Comparison of ENCODE assay signal across 5 cellular contexts in the genomic region with DNA sequence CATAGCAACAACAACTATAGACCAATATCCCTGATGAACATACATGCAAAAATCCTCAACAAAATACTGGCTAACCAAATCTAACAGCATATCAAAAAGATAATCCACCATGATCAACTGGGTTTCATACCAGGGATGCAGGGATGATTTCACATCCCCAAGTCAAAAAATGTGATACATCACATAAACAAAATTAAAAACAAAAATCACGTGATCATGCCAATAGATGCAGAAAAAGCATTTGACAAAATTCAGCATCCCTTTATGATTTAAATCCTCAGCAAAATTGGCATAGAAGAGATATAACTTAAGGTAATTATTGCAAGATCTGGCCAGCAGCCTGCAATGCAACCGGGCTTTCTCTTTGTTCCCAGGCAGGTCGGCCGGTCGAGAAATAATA.
A peak's percentile ranks its signal among the peaks of the same experiment; 100 is the strongest.
DNase-seq lines count a peak whose midpoint lies in the region; ATAC-seq, FAIRE-seq and TF ChIP-seq lines count a peak whose summit lies in the region.
"Not testable (repeated sequence)": the region's sequence is repeated elsewhere in the genome, so short reads cannot be mapped to it uniquely, and the experiment has no call there.

No MANE protein-coding gene starts in this region.

- not testable (repeated sequence) for H2AFZ ChIP-seq in K562 (ENCODE audit: low read depth, low read length); HepG2 (ENCODE audit: low read length); osteoblast (ENCODE audit: low read length)

- H3K9me1 ChIP-seq in K562 (ENCODE audit: control insufficient read depth, insufficient read depth, low read length) = not testable (repeated sequence)

- TF ChIP-seq RAD21 in K562 (CRISPR knock-in tag; conservative IDR thresholded peaks at IDR 0.05 in 1 of 2, IDR thresholded peaks at IDR 0.05 in 1 of 2); HepG2 (CRISPR knock-in tag; IDR thresholded peaks at IDR 0.05): not testable (repeated sequence)

- DNase-seq in K562 (ENCODE audit: extremely low read depth in 1 of 4, low spot score in 3 of 4); epithelial cell of prostate (ENCODE audit: low read depth, low spot score); HepG2 (ENCODE audit: low spot score): not testable (repeated sequence)
- DNase-seq in osteoblast (ENCODE audit: insufficient read length, low spot score, missing footprints) = peak; percentile 1

- POLR2A ChIA-PET in K562 (lab: Yijun Ruan, JAX); HepG2 (lab: Yijun Ruan, JAX): not testable (repeated sequence)

- WGBS in K562 (ENCODE audit: insufficient coverage, low coverage, missing lambda C conversion rate) = 37% methylated on average over 5 of the region's 5 CpGs
- 49% methylated on average over 5 of the region's 5 CpGs for WGBS in HepG2 (ENCODE audit: low lambda C conversion rate)

- not testable (repeated sequence) for TF ChIP-seq EP300 in K562 (IDR thresholded peaks at IDR 0.05; ENCODE audit: low read length); HepG2 (IDR thresholded peaks at IDR 0.05; ENCODE audit: low read depth in 2 of 2, low read length in 2 of 2); HepG2 (CRISPR knock-in tag; IDR thresholded peaks at IDR 0.05; ENCODE audit: borderline replicate concordance)

- not testable (repeated sequence) for H3K4me1 ChIP-seq in K562 (replicated peaks in 1 of 2; ENCODE audit: control insufficient read depth in 2 of 2, insufficient read depth in 2 of 2, low read length in 2 of 2); HepG2 (ENCODE audit: insufficient read depth, low read length); osteoblast (ENCODE audit: insufficient read depth, low read length)

- not testable (repeated sequence) for H4K20me1 ChIP-seq in K562 (replicated peaks; ENCODE audit: control insufficient read depth, insufficient read depth, low read length); HepG2 (ENCODE audit: insufficient read depth, low read length); osteoblast (ENCODE audit: insufficient read depth, low read length)

- not testable (repeated sequence) for TF ChIP-seq POLR2A in K562 (conservative IDR thresholded peaks at IDR 0.05); HepG2 (IDR thresholded peaks at IDR 0.05; ENCODE audit: insufficient read depth in 1 of 2, low read depth in 2 of 2, low read length in 2 of 2)

- H3K36me3 ChIP-seq in K562 (ENCODE audit: control insufficient read depth, insufficient read depth, low read length); HepG2 (replicated peaks in 1 of 2; ENCODE audit: control insufficient read depth in 1 of 2, insufficient read depth in 2 of 2, low read length in 2 of 2); osteoblast (ENCODE audit: insufficient read depth, low read length): not testable (repeated sequence)

- in situ Hi-C loops in K562 (cut with MboI); HepG2 (cut with HindIII; ENCODE audit: extremely low pct_ligation_motif_present, low pct_unique_long_range_greater_than_20kb): not testable (repeated sequence)

- H3K4me3 ChIP-seq in K562; HepG2 (replicated peaks in 1 of 3; ENCODE audit: insufficient read depth in 1 of 3, low read depth in 2 of 3, low read length in 3 of 3); osteoblast (ENCODE audit: insufficient read depth, low read length): not testable (repeated sequence)

- H3K27ac ChIP-seq in C4-2B (0 out of 2 replicates have a peak overlapping the region, but pooled peaks have one; percentile 40), epithelial cell of prostate (peak overlapping the region; percentile 15)
- not testable (repeated sequence) for H3K27ac ChIP-seq in K562 (ENCODE audit: extremely low read depth, low read depth, low read length); HepG2 (ENCODE audit: extremely low read length, insufficient read depth, low read length); osteoblast (ENCODE audit: low read depth, low read length)

- not testable (repeated sequence) for FAIRE-seq in K562 (lab: Jason Lieb, UNC); HepG2 (lab: Jason Lieb, UNC)

- CTCF ChIA-PET in K562 (lab: Yijun Ruan, JAX; ENCODE audit: low intra/inter-chr PET ratio); HepG2 (lab: Yijun Ruan, JAX; ENCODE audit: low intra/inter-chr PET ratio, low total read pairs): not testable (repeated sequence)

- BruUV-seq in K562 (replicated peaks; lab: Mats Ljungman, UMichigan); HepG2 (replicated peaks; lab: Mats Ljungman, UMichigan): not testable (repeated sequence)

- not testable (repeated sequence) for H3K4me2 ChIP-seq in K562 (ENCODE audit: insufficient read depth, low read length); HepG2 (ENCODE audit: low read depth, low read length); osteoblast (ENCODE audit: insufficient read depth, low read length)

- H3K27me3 ChIP-seq in K562 (ENCODE audit: control insufficient read depth in 2 of 2, insufficient read depth in 2 of 2, low read length in 2 of 2); HepG2 (ENCODE audit: control insufficient read depth in 1 of 2, insufficient read depth in 2 of 2, low read length in 2 of 2); osteoblast (ENCODE audit: insufficient read depth, low read length): not testable (repeated sequence)

- not testable (repeated sequence) for H3K9ac ChIP-seq in K562 (ENCODE audit: insufficient read depth in 1 of 2, low read depth in 2 of 2, low read length in 2 of 2); HepG2 (ENCODE audit: insufficient read depth, low read depth, low read length)

- intact Hi-C loops in K562 (cut with micrococcal nuclease); HepG2 (cut with micrococcal nuclease; ENCODE audit: unreplicated experiment): not testable (repeated sequence)

- not testable (repeated sequence) for ATAC-seq in K562, HepG2

- TF ChIP-seq CTCF in C4-2B (conservative IDR thresholded peaks at IDR 0.05); K562 (IDR thresholded peaks at IDR 0.05 in 2 of 3, conservative IDR thresholded peaks at IDR 0.05 in 1 of 3; ENCODE audit: insufficient read depth in 2 of 3, low read depth in 1 of 3, low read length in 3 of 3); HepG2 (CRISPR knock-in tag; IDR thresholded peaks at IDR 0.05); osteoblast (IDR thresholded peaks at IDR 0.05; ENCODE audit: extremely low read depth, low read depth, low read length): not testable (repeated sequence)

- not testable (repeated sequence) for H3K9me3 ChIP-seq in K562 (replicated peaks; ENCODE audit: control insufficient read depth, insufficient read depth, low read depth, low read length); osteoblast (ENCODE audit: low read depth, low read length)
- peaks cover 95% of the 10 kb centered on the region for H3K9me3 ChIP-seq in HepG2 (ENCODE audit: low read length)

- not testable (repeated sequence) for H3K79me2 ChIP-seq in K562 (ENCODE audit: control insufficient read depth, insufficient read depth, low read length); HepG2 (ENCODE audit: insufficient read depth, low read length); osteoblast (ENCODE audit: insufficient read depth, low read length)

TF ChIP-seq in K562, 482 proteins besides CTCF, POLR2A, EP300 and RAD21:
- TF ChIP-seq TFE3 (CRISPR knock-in tag; IDR thresholded peaks at IDR 0.05) = peak; percentile 82

TF ChIP-seq in HepG2, 621 proteins besides CTCF, POLR2A, EP300 and RAD21:
- TF ChIP-seq RAD51 (IDR thresholded peaks at IDR 0.05; ENCODE audit: borderline replicate concordance) = peak; percentile 69
